In genomic region chr21:35084869-35085268, GRCh38 we compare ENCODE assay signal across 17 cellular contexts. TPM values are rescaled to one million over a fixed set of nuclear protein-coding genes. Genes with fewer than 3 reads are reported as not detected.
DNase-seq lines count a peak whose midpoint lies in the region; ATAC-seq and TF ChIP-seq lines count a peak whose summit lies in the region.
"Had no signal": no experiment of that assay in that cellular context is flagged by ENCODE, and none has a peak within 500 bp of the region (broad histone marks: within the 10 kb centered on the region; RNA-seq: fewer than 3 reads in every experiment).

No MANE protein-coding gene starts in this region.

- no peaks in the 10 kb centered on the region for H3K27me3 ChIP-seq in breast epithelium
- no peaks in the 10 kb centered on the region for H3K27me3 ChIP-seq in body of pancreas
- H3K27me3 ChIP-seq: thyroid gland had no signal

- H3K36me3 ChIP-seq in breast epithelium (no peaks in the 10 kb centered on the region), body of pancreas (replicated peaks in 1 of 2; ENCODE audit: insufficient read depth in 1 of 2, low read depth in 2 of 2) (no peaks in the 10 kb centered on the region)
- H3K36me3 ChIP-seq: thyroid gland had no signal

- no peak for TF ChIP-seq CTCF in MCF 10A (IDR thresholded peaks at IDR 0.05; ENCODE audit: unreplicated experiment)
- no peak for TF ChIP-seq CTCF in breast epithelium (IDR thresholded peaks at IDR 0.05)
- TF ChIP-seq CTCF in foreskin fibroblast (IDR thresholded peaks at IDR 0.05; ENCODE audit: low read depth, low read length) = no peak
- TF ChIP-seq CTCF in body of pancreas (IDR thresholded peaks at IDR 0.05) = no peak

- CTCF ChIA-PET in MCF 10A (lab: Yijun Ruan, JAX) = interaction anchor here (0.5 to 0.8 kb wide), 4 partner anchors 34 to 676 kb away, joined by 3 read pairs; no protein-coding TSS in a partner anchor

- intact Hi-C loops in MCF 10A (cut with micrococcal nuclease) (no loop called here), breast epithelium (cut with DNase I; ENCODE audit: low total_unique reads) (no loop called here), body of pancreas (cut with DNase I) (no loop called here)

- POLR2A ChIA-PET in MCF 10A (lab: Yijun Ruan, JAX) = interaction anchor here (1.2 to 2.7 kb wide), 4 partner anchors 10 to 255 kb away, joined by 3 to 9 read pairs (median 4); no protein-coding TSS in a partner anchor

- H3K27ac Mint-ChIP-seq in MCF 10A (ENCODE audit: low read depth, unreplicated experiment) = peak overlapping the region; percentile 92
- H3K27ac Mint-ChIP-seq: brain; naive thymus-derived CD8-positive, alpha-beta T cell had no signal

- H3K4me3 Mint-ChIP-seq in MCF 10A (ENCODE audit: unreplicated experiment) = no peak overlapping the region
- H3K4me3 Mint-ChIP-seq: brain; naive thymus-derived CD8-positive, alpha-beta T cell had no signal

- 30 to 52% methylated on average over 3 of the region's 3 CpGs for WGBS in body of pancreas, 2 donors

- no peaks in the 10 kb centered on the region for H3K36me3 Mint-ChIP-seq in MCF 10A (ENCODE audit: insufficient read depth, unreplicated experiment)
- H3K36me3 Mint-ChIP-seq: brain had no signal

- no TSS peak for BruUV-seq in MCF 10A (replicated peaks; lab: Mats Ljungman, UMichigan)

- no peak for TF ChIP-seq POLR2A in breast epithelium (IDR thresholded peaks at IDR 0.05)
- TF ChIP-seq POLR2A in body of pancreas (IDR thresholded peaks at IDR 0.05) = no peak

- H3K4me3 ChIP-seq in breast epithelium = no peak overlapping the region
- H3K4me3 ChIP-seq in foreskin fibroblast (ENCODE audit: low read depth in 1 of 2, low read length in 2 of 2) = no peak overlapping the region
- no peak overlapping the region for H3K4me3 ChIP-seq in body of pancreas
- H3K4me3 ChIP-seq: skin epidermis, thyroid gland had no signal

- peaks cover 13% of the 10 kb centered on the region for H3K9me3 Mint-ChIP-seq in MCF 10A (ENCODE audit: unreplicated experiment)

- H3K27me3 Mint-ChIP-seq in MCF 10A (ENCODE audit: insufficient read depth, unreplicated experiment) = no peaks in the 10 kb centered on the region
- H3K27me3 Mint-ChIP-seq: naive thymus-derived CD8-positive, alpha-beta T cell had no signal

- H3K4me1 ChIP-seq in breast epithelium (no peaks in the 10 kb centered on the region), body of pancreas (peaks cover 8% of the 10 kb centered on the region)
- H3K4me1 ChIP-seq: thyroid gland had no signal

- peak; percentile 59 for DNase-seq in MCF 10A (ENCODE audit: unreplicated experiment)
- DNase-seq in breast epithelium (ENCODE audit: low spot score in 2 of 2) = no peak
- DNase-seq in amniotic epithelial cell (ENCODE audit: low read depth) = peak; percentile 90
- peak; percentile 81 to 87 for DNase-seq in foreskin fibroblast
- no peak for DNase-seq in NCI-H2171 (lab: John Stamatoyannopoulos, UW)
- no peak for DNase-seq in body of pancreas
- DNase-seq: DND-41; kidney; MV-4-11; naive thymus-derived CD8-positive, alpha-beta T cell; NCI-H510A treated with DMSO at 0.1 percent for 48 hours; thyroid gland had no signal

- peaks cover 30% of the 10 kb centered on the region for H3K4me1 Mint-ChIP-seq in MCF 10A (ENCODE audit: insufficient read depth, unreplicated experiment)

- H3K27ac ChIP-seq in breast epithelium = no peak overlapping the region
- no peak overlapping the region for H3K27ac ChIP-seq in body of pancreas
- H3K27ac ChIP-seq: 22Rv1, thyroid gland had no signal

- H3K9me3 ChIP-seq in breast epithelium = no peaks in the 10 kb centered on the region
- no peaks in the 10 kb centered on the region for H3K9me3 ChIP-seq in body of pancreas
- H3K9me3 ChIP-seq: thyroid gland had no signal

- ATAC-seq in HG03378 (IDR thresholded peaks at IDR 0.05; ENCODE audit: unreplicated experiment) = no peak
- no peak for ATAC-seq in HG03159 (IDR thresholded peaks at IDR 0.05; ENCODE audit: unreplicated experiment)
- ATAC-seq in body of pancreas = no peak
- ATAC-seq: naive thymus-derived CD8-positive, alpha-beta T cell had no signal

RNA-seq across cellular contexts. Expression of gene RUNX1, which starts 35.8 kb away (rescaled TPM):
- total RNA-seq in MCF 10A (2022) = 86.2 and 102 TPM in 2 replicates
- 100 to 1,000 TPM in 2 of 3 donors, 10 to 100 TPM in 1; 24.8 to 165 (median 127) TPM for total RNA-seq in breast epithelium
- total RNA-seq in body of pancreas = 10 to 100 TPM in 1 of 2 donors, 1 to 10 TPM in 1; 4.9 to 12.5 TPM

Comparison
In these comparisons a context has a peak if more than half of its experiments do, and no peak if none do; other contexts are left out.
1. DNase-seq: peak in MCF 10A (single experiment), amniotic epithelial cell (single experiment) and foreskin fibroblast (2 of 2); none in breast epithelium (0 of 2), NCI-H2171 (single experiment) and body of pancreas (0 of 4).